ENCODE assay signal across 23 cellular contexts in genomic region chr7:78175744-78176143, GRCh38.
"Had no signal": no experiment of that assay in that cellular context is flagged by ENCODE, and none has a peak within 500 bp of the region (broad histone marks: within the 10 kb centered on the region; RNA-seq: fewer than 3 reads in every experiment).

No MANE protein-coding gene starts in this region.

- ATAC-seq: activated CD8-positive, alpha-beta T cell treated with anti-CD3 and anti-CD28 coated beads, Interleukin-2, amount 10 ng/mL, durations not matched to agents 7 days and 5 days; WTC11 had no signal

- H3K9me3 ChIP-seq: MG63, Peyer's patch, SJSA1 had no signal

- H3K27me3 ChIP-seq: brain microvascular endothelial cell, cardiac muscle cell, MG63, Peyer's patch, SJSA1 had no signal

- H3K36me3 ChIP-seq: brain microvascular endothelial cell, cardiac muscle cell, MG63, Peyer's patch, SJSA1 had no signal

- H3K27ac ChIP-seq: brain microvascular endothelial cell, cardiac muscle cell, Peyer's patch, RWPE1, SJSA1 had no signal

- H3K4me1 ChIP-seq: Peyer's patch, SJSA1 had no signal

- DNase-seq: activated CD4-positive, alpha-beta T cell treated with anti-CD3 and anti-CD28 coated beads for 48 hours; activated CD4-positive, alpha-beta T cell treated with anti-CD3 and anti-CD28 coated beads, Interleukin-2, amount 50 U/mL, for 4 hours; activated CD4-positive, CD25-positive, alpha-beta regulatory T cell treated with anti-CD3 and anti-CD28 coated beads, Interleukin-2, amount 50 U/mL, for 72 hours; activated CD8-positive, alpha-beta memory T cell treated with anti-CD3 and anti-CD28 coated beads, Interleukin-2, amount 50 U/mL, for 48 hours; activated CD8-positive, alpha-beta T cell treated with anti-CD3 and anti-CD28 coated beads, Interleukin-2, amount 10 ng/mL, durations not matched to agents 7 days and 5 days; activated effector memory CD4-positive, alpha-beta T cell treated with Interleukin-2 at 50 U/mL for 16 hours; activated naive CD4-positive, alpha-beta T cell; activated T-cell treated with anti-CD3 and anti-CD28 coated beads, Interleukin-2, amount 50 U/mL, for 1 hour; brain microvascular endothelial cell; MG63; MV-4-11; NCI-H1092 treated with DMSO at 0.1 percent for 48 hours; NCI-H1417 treated with DMSO at 0.1 percent for 48 hours; NCI-H1694; NCI-H2029; NCI-H2107; NCI-H524; Peyer's patch; Right ventricle myocardium superior had no signal

- H3K4me3 ChIP-seq: cardiac muscle cell, MG63, Peyer's patch, SJSA1 had no signal
